In genomic region chr1:26378088-26378878, GRCh38 we compare ENCODE assay signal across 1 cellular context.
TF ChIP-seq lines count a peak whose summit lies in the region.

No MANE protein-coding gene starts in this region.

TF ChIP-seq in SK-N-SH treated with all-trans-retinoic acid at 6 μM for 48 hours, 23 proteins besides CTCF, POLR2A, EP300 and RAD21 (continued from another document):
- no peak for TF ChIP-seq CSRNP3 (CRISPR knock-in tag; IDR thresholded peaks at IDR 0.05)
